8 cellular contexts compared by ENCODE assay signal in genomic region chr1:156383023-156383422, GRCh38. TPM values are rescaled to one million over a fixed set of nuclear protein-coding genes. Genes with fewer than 3 reads are reported as not detected.
DNase-seq lines count a peak whose midpoint lies in the region; ATAC-seq and TF ChIP-seq lines count a peak whose summit lies in the region.

No MANE protein-coding gene starts in this region.

- no peak overlapping the region for H2AK5ac ChIP-seq in H9 (ENCODE audit: insufficient read length, low read length)

- H3K14ac ChIP-seq in H9 (ENCODE audit: insufficient read depth, low read length) = no peak overlapping the region

- no peak overlapping the region for H3T11ph ChIP-seq in H9 (ENCODE audit: low read length)

- H3K4me2 ChIP-seq in H9 (ENCODE audit: insufficient read depth, insufficient read length, low read length) = no peak overlapping the region

- H3K27me3 Mint-ChIP-seq in CD8-positive, alpha-beta T cell (ENCODE audit: low read depth) = peaks cover 9% of the 10 kb centered on the region
- H3K27me3 Mint-ChIP-seq in H9 (ENCODE audit: low read depth) = peaks cover 28% of the 10 kb centered on the region

- no peaks in the 10 kb centered on the region for H3K79me1 ChIP-seq in H9 (ENCODE audit: insufficient read depth, low read depth, low read length, poor library complexity, severe bottlenecking)

- no peak overlapping the region for H3K27ac ChIP-seq in CD8-positive, alpha-beta T cell (ENCODE audit: low read depth, low read length)
- no peak overlapping the region for H3K27ac ChIP-seq in H9 (ENCODE audit: insufficient read length, low read depth, low read length)

- no peak overlapping the region for H3K18ac ChIP-seq in H9 (ENCODE audit: insufficient read length, low read depth, low read length)

- no peak overlapping the region for H4K5ac ChIP-seq in H9 (ENCODE audit: insufficient read length, low read depth, low read length)

- intact Hi-C loops in CD8-positive, alpha-beta T cell (cut with DNase I, micrococcal nuclease) = no loop called here
- intact Hi-C loops in left colon (cut with DNase I, micrococcal nuclease) = loop anchor here in 1 of 2 donors (10.0 kb wide), 1 partner anchor 222 kb away; the partner anchor contains the start of gene GPATCH4

- no peak overlapping the region for H4K91ac ChIP-seq in H9 (ENCODE audit: insufficient read length, low read depth, low read length)

- no peaks in the 10 kb centered on the region for H3K9me3 ChIP-seq in CD8-positive, alpha-beta T cell (ENCODE audit: low read length)
- no peaks in the 10 kb centered on the region for H3K9me3 ChIP-seq in H9 (ENCODE audit: control insufficient read depth, low read depth, low read length)

- peak; percentile 21 to 68 (median 61) for DNase-seq in CD8-positive, alpha-beta T cell
- DNase-seq in H9 (peak; percentile 90), NCI-H2171 (lab: John Stamatoyannopoulos, UW) (peak; percentile 37), left colon (peak in 1 of 2 donors; percentile 65)
- peak; percentile 27 for DNase-seq in activated CD4-positive, CD25-positive, alpha-beta regulatory T cell treated with anti-CD3 and anti-CD28 coated beads, Interleukin-2, amount 50 U/mL, for 16 hours (ENCODE audit: low read depth, low spot score)
- DNase-seq in central memory CD4-positive, alpha-beta T cell = peak; percentile 35
- peak; percentile 10 to 41 (median 25) for DNase-seq in stimulated activated CD4-positive, alpha-beta T cell treated with anti-CD3 and anti-CD28 coated beads, TNF-alpha, amount 100 ng/mL, for 1 hour (ENCODE audit: low read depth in 3 of 3, low spot score in 1 of 3)

- H3K27me3 ChIP-seq in CD8-positive, alpha-beta T cell (ENCODE audit: insufficient read depth, low read length) = no peaks in the 10 kb centered on the region
- H3K27me3 ChIP-seq in H9 (ENCODE audit: insufficient read depth, low read length) = no peaks in the 10 kb centered on the region; the same call in 1 of the 2 replicates

- H2BK12ac ChIP-seq in H9 (ENCODE audit: insufficient read length, low read depth, low read length) = no peak overlapping the region

- no peaks in the 10 kb centered on the region for H3K23me2 ChIP-seq in H9 (ENCODE audit: insufficient read length, low read depth, low read length, poor library complexity, severe bottlenecking)

- no peak overlapping the region for H3K23ac ChIP-seq in H9 (ENCODE audit: insufficient read length, low read depth, low read length)

- no peaks in the 10 kb centered on the region for H3K9me3 Mint-ChIP-seq in CD8-positive, alpha-beta T cell
- no peaks in the 10 kb centered on the region for H3K9me3 Mint-ChIP-seq in H9

- POLR2A ChIA-PET in CD8-positive, alpha-beta T cell (lab: Charles Lee) = no interaction called here

- peaks cover 6% of the 10 kb centered on the region for H3K4me1 ChIP-seq in CD8-positive, alpha-beta T cell (ENCODE audit: insufficient read depth, low read length)
- no peaks in the 10 kb centered on the region; the same call in 1 of the 2 replicates for H3K4me1 ChIP-seq in H9 (ENCODE audit: insufficient read depth, low read length)

- ATAC-seq in CD8-positive, alpha-beta T cell = peak; percentile 82
- ATAC-seq in left colon (peak; percentile 91), GM18870 (IDR thresholded peaks at IDR 0.05; ENCODE audit: unreplicated experiment) (no peak)

- no peak overlapping the region for H4K8ac ChIP-seq in H9 (replicated peaks; ENCODE audit: insufficient read length, low read depth, low read length)

- no peak overlapping the region for H2BK20ac ChIP-seq in H9 (ENCODE audit: low read depth, low read length, poor library complexity, severe bottlenecking)

- no peak overlapping the region for H3K27ac Mint-ChIP-seq in CD8-positive, alpha-beta T cell
- peak overlapping the region in 1 of 3 experiments; percentile 70; a peak in 1 of 7 replicates for H3K27ac Mint-ChIP-seq in H9

- no peak overlapping the region for H2BK15ac ChIP-seq in H9 (ENCODE audit: low read depth, low read length)

- no peak overlapping the region for H2AFZ ChIP-seq in H9 (ENCODE audit: low read length)

- H3K56ac ChIP-seq in H9 (ENCODE audit: insufficient read length, low read depth, low read length) = no peak overlapping the region

- no CpG with 5 or more reads among the region's 9 CpGs for WGBS in H9 (ENCODE audit: extremely low coverage, insufficient read length, low lambda C conversion rate)

- H3K4ac ChIP-seq in H9 (ENCODE audit: low read depth, low read length) = no peak overlapping the region

- H3K36me3 ChIP-seq in CD8-positive, alpha-beta T cell (ENCODE audit: insufficient read depth, low read length) = no peaks in the 10 kb centered on the region

- peak; percentile 61 for TF ChIP-seq CTCF in CD8-positive, alpha-beta T cell (IDR thresholded peaks at IDR 0.05)
- TF ChIP-seq CTCF in H9 (conservative IDR thresholded peaks at IDR 0.05) = peak; percentile 93

- no peak overlapping the region for H3K9ac ChIP-seq in H9 (ENCODE audit: extremely low read depth, insufficient read length, low read length)

- H3K36me3 Mint-ChIP-seq in CD8-positive, alpha-beta T cell = no peaks in the 10 kb centered on the region
- H3K36me3 Mint-ChIP-seq in H9 (ENCODE audit: insufficient read depth in 1 of 3, low read depth in 3 of 3) = no peaks in the 10 kb centered on the region

- no peak overlapping the region for H3K4me3 ChIP-seq in CD8-positive, alpha-beta T cell (ENCODE audit: low read depth, low read length)

- no peaks in the 10 kb centered on the region for H3K79me2 ChIP-seq in H9 (ENCODE audit: insufficient read depth, low read length)

- peaks cover 7% of the 10 kb centered on the region for H3K4me1 Mint-ChIP-seq in CD8-positive, alpha-beta T cell (ENCODE audit: low read depth)
- H3K4me1 Mint-ChIP-seq in H9 = peaks cover 14 to 19% of the 10 kb centered on the region in 2 experiments

- H3K4me3 Mint-ChIP-seq in CD8-positive, alpha-beta T cell = no peak overlapping the region
- H3K4me3 Mint-ChIP-seq in H9 = no peak overlapping the region

- no peaks in the 10 kb centered on the region for H4K20me1 ChIP-seq in H9 (ENCODE audit: control insufficient read depth, insufficient read depth, insufficient read length)

- H2BK5ac ChIP-seq in H9 (ENCODE audit: insufficient read length, low read length) = no peak overlapping the region

- H2BK120ac ChIP-seq in H9 (ENCODE audit: low read depth, low read length, poor library complexity, severe bottlenecking) = no peak overlapping the region

- CTCF ChIA-PET in CD8-positive, alpha-beta T cell (lab: Charles Lee) = interaction anchor here (0.9 to 13.2 kb wide), 10 partner anchors 12 to 275 kb away, joined by 3 to 372 read pairs (median 4); no protein-coding TSS in a partner anchor

RNA-seq across cellular contexts. Expression of gene RHBG, which starts 14.0 kb away (rescaled TPM):
- total RNA-seq in CD8-positive, alpha-beta T cell = not detected
- total RNA-seq in H9 (2021) (1.4 and 1.5 TPM in 2 replicates), left colon (not detected)

RNA-seq across cellular contexts. Expression of gene TSACC, which starts 44.7 kb away (rescaled TPM):
- total RNA-seq in CD8-positive, alpha-beta T cell = under 1 TPM in 1 of 2 experiments, not detected in 1; 0.46 TPM
- total RNA-seq in H9 (2021) (2.3 and 2.4 TPM in 2 replicates), left colon (not detected)

RNA-seq across cellular contexts. Expression of gene CCT3, which starts 44.9 kb away (rescaled TPM):
- 10 to 100 TPM; 49.2 to 53.4 TPM for total RNA-seq in CD8-positive, alpha-beta T cell
- total RNA-seq in H9 (2021) (515 and 524 TPM in 2 replicates), left colon (100 to 1,000 TPM; 116 to 119 TPM)
